17 cellular contexts compared by ENCODE assay signal in genomic region chr17:59752446-59752845, GRCh38. TPM values are rescaled to one million over a fixed set of nuclear protein-coding genes. Genes with fewer than 3 reads are reported as not detected.
A peak's percentile ranks its signal among the peaks of the same experiment; 100 is the strongest.
DNase-seq lines count a peak whose midpoint lies in the region; ATAC-seq and TF ChIP-seq lines count a peak whose summit lies in the region.
"Had no signal": no experiment of that assay in that cellular context is flagged by ENCODE, and none has a peak within 500 bp of the region (broad histone marks: within the 10 kb centered on the region; RNA-seq: fewer than 3 reads in every experiment).

No MANE protein-coding gene starts in this region.

- H3K9me3 ChIP-seq in SK-N-SH (no peaks in the 10 kb centered on the region), Karpas-422 (ENCODE audit: low read length) (no peaks in the 10 kb centered on the region), neutrophil (no peaks in the 10 kb centered on the region)
- H3K9me3 ChIP-seq: body of pancreas, Peyer's patch, tibial nerve had no signal

- H3K4me1 Mint-ChIP-seq in activated naive CD8-positive, alpha-beta T cell (ENCODE audit: low read depth) = peaks cover 48% of the 10 kb centered on the region
- H3K4me1 Mint-ChIP-seq: naive B cell had no signal

- H3F3A ChIP-seq in SK-N-SH (replicated peaks; ENCODE audit: insufficient read depth) = peaks cover 52% of the 10 kb centered on the region

- H3K36me3 ChIP-seq in SK-N-SH (replicated peaks in 1 of 2; ENCODE audit: control insufficient read depth in 1 of 2, insufficient read depth in 2 of 2, low read length in 1 of 2) (peaks cover 0 to 3% of the 10 kb centered on the region in 2 experiments), Karpas-422 (ENCODE audit: insufficient read depth, low read length) (0 out of 2 replicates have a peak, but pooled peaks cover 4% of the 10 kb centered on the region), neutrophil (peaks cover 89% of the 10 kb centered on the region)
- H3K36me3 ChIP-seq: Peyer's patch had no signal

- H3K4me3 ChIP-seq in SK-N-SH (ENCODE audit: low read depth in 2 of 2, low read length in 1 of 2) (no peak overlapping the region), Karpas-422 (ENCODE audit: low read length) (no peak overlapping the region), neutrophil (ENCODE audit: low read depth in 1 of 2, low read length in 1 of 2) (no peak overlapping the region)
- H3K4me3 ChIP-seq: body of pancreas, GM23338, Peyer's patch, tibial nerve had no signal

- no peak overlapping the region; the same call in 1 of the 2 replicates for H2AFZ ChIP-seq in SK-N-SH (ENCODE audit: low read depth)
- H2AFZ ChIP-seq in Karpas-422 (ENCODE audit: low read length) = no peak overlapping the region
- H2AFZ ChIP-seq: GM23338 had no signal

- peaks cover 0 to 38% of the 10 kb centered on the region in 2 experiments; a peak in 3 of 4 replicates for H3K4me1 ChIP-seq in SK-N-SH (ENCODE audit: control insufficient read depth in 1 of 2, insufficient read depth in 2 of 2, low read depth in 1 of 2, low read length in 1 of 2)
- H3K4me1 ChIP-seq in Karpas-422 (ENCODE audit: low read length) = peaks cover 55% of the 10 kb centered on the region
- H3K4me1 ChIP-seq in neutrophil (ENCODE audit: control insufficient read depth in 1 of 2, insufficient read depth in 1 of 2, low read depth in 1 of 2, low read length in 1 of 2) = peaks cover 0 to 12% of the 10 kb centered on the region in 2 experiments

- H3K27ac ChIP-seq in SK-N-SH (ENCODE audit: low read depth in 2 of 2, low read length in 1 of 2) (peak overlapping the region; percentile 62 to 99; a peak in 3 of 4 replicates), Karpas-422 (ENCODE audit: low read length) (peak overlapping the region; percentile 68), neutrophil (peak overlapping the region; percentile 30)
- H3K27ac ChIP-seq: HL-60, Peyer's patch had no signal

- H3K4me2 ChIP-seq in SK-N-SH (peak overlapping the region; percentile 1; the same call in 1 of the 2 replicates), Karpas-422 (ENCODE audit: low read depth, low read length, poor library complexity, severe bottlenecking) (peak overlapping the region; percentile 47)
- H3K4me2 ChIP-seq: GM23338 had no signal

- CTCF ChIA-PET in SK-N-SH (lab: Yijun Ruan, JAX) = interaction anchor here (0.8 to 4.6 kb wide), 20 partner anchors 9 to 284 kb away, joined by 3 to 33 read pairs (median 8); no protein-coding TSS in a partner anchor
- CTCF ChIA-PET in GM10248 (lab: Yijun Ruan, JAX) = interaction anchor here (0.9 to 6.5 kb wide), 18 partner anchors 10 to 284 kb away, joined by 3 to 93 read pairs (median 8); partner anchors contain the start of genes PTRH2, RPS6KB1, TUBD1 and VMP1

- TF ChIP-seq EP300 in SK-N-SH (IDR thresholded peaks at IDR 0.05; ENCODE audit: borderline replicate concordance in 1 of 2, low read depth in 1 of 2, low read length in 1 of 2) = 0 out of 4 replicates have a peak, but pooled peaks of 1 of the 2 experiments have one; percentile 30

- H3K27me3 Mint-ChIP-seq in activated naive CD8-positive, alpha-beta T cell = no peaks in the 10 kb centered on the region
- H3K27me3 Mint-ChIP-seq: naive B cell had no signal

- DNase-seq in SK-N-SH = no peak
- DNase-seq in Karpas-422 = no peak
- no peak for DNase-seq in GM10248 (ENCODE audit: extremely low spot score)
- DNase-seq: body of pancreas, DMS53, endodermal cell, naive B cell, Peyer's patch, T-helper 9 cell had no signal

- H3K27ac Mint-ChIP-seq in activated naive CD8-positive, alpha-beta T cell = peak overlapping the region; percentile 97
- H3K27ac Mint-ChIP-seq: endodermal cell, GM23338 had no signal

- no peak overlapping the region for H3K4me3 Mint-ChIP-seq in activated naive CD8-positive, alpha-beta T cell
- H3K4me3 Mint-ChIP-seq: endodermal cell, GM23338, naive B cell had no signal

- TF ChIP-seq CTCF in SK-N-SH (IDR thresholded peaks at IDR 0.05) (no peak), neutrophil (IDR thresholded peaks at IDR 0.05) (no peak), GM10248 (IDR thresholded peaks at IDR 0.05; ENCODE audit: control extremely low read depth, extremely low read depth, low read depth, missing control alignments) (no peak)

- H3K36me3 Mint-ChIP-seq in activated naive CD8-positive, alpha-beta T cell = peaks cover 4% of the 10 kb centered on the region
- H3K36me3 Mint-ChIP-seq: naive B cell had no signal

- no peak for ATAC-seq in SK-N-SH treated with all-trans-retinoic acid at 6 μM for 48 hours
- ATAC-seq in HG03520 (IDR thresholded peaks at IDR 0.05; ENCODE audit: unreplicated experiment) = no peak
- ATAC-seq in HG02973 (IDR thresholded peaks at IDR 0.05; ENCODE audit: unreplicated experiment) = no peak
- ATAC-seq: body of pancreas, GM23338 had no signal

- H3K9me2 ChIP-seq in SK-N-SH = no peaks in the 10 kb centered on the region
- no peaks in the 10 kb centered on the region for H3K9me2 ChIP-seq in Karpas-422 (replicated peaks; ENCODE audit: insufficient read depth, low read length)

- H4K20me1 ChIP-seq in SK-N-SH (ENCODE audit: insufficient read depth) = no peaks in the 10 kb centered on the region
- no peaks in the 10 kb centered on the region for H4K20me1 ChIP-seq in Karpas-422 (ENCODE audit: insufficient read depth, low read depth, low read length)

- H3K79me2 ChIP-seq in SK-N-SH (ENCODE audit: insufficient read depth) = peaks cover 47% of the 10 kb centered on the region
- H3K79me2 ChIP-seq in Karpas-422 (ENCODE audit: low read length) = peaks cover 11% of the 10 kb centered on the region; the same call in 1 of the 2 replicates

- POLR2A ChIA-PET in SK-N-SH (lab: Yijun Ruan, JAX) (interaction anchor here (0.6 kb wide), 1 partner anchor 389 kb away, joined by 5 read pairs; no protein-coding TSS in a partner anchor), GM10248 (lab: Yijun Ruan, JAX) (interaction anchor here (0.6 to 1.5 kb wide), 4 partner anchors 75 to 91 kb away, joined by 3 to 9 read pairs (median 4); no protein-coding TSS in a partner anchor)

- no peaks in the 10 kb centered on the region for H3K9me3 Mint-ChIP-seq in activated naive CD8-positive, alpha-beta T cell (ENCODE audit: low read depth)
- H3K9me3 Mint-ChIP-seq: endodermal cell, GM23338, naive B cell had no signal

- TF ChIP-seq RAD21 in SK-N-SH (IDR thresholded peaks at IDR 0.05; ENCODE audit: low read length) = no peak

- H3K27me3 ChIP-seq in SK-N-SH (ENCODE audit: insufficient read depth) (no peaks in the 10 kb centered on the region), Karpas-422 (ENCODE audit: low read length) (no peaks in the 10 kb centered on the region), neutrophil (no peaks in the 10 kb centered on the region)
- H3K27me3 ChIP-seq: body of pancreas, Peyer's patch, tibial nerve had no signal

- H3K9ac ChIP-seq in SK-N-SH (peak overlapping the region; percentile 89; the same call in 1 of the 2 replicates), Karpas-422 (ENCODE audit: low read length) (0 out of 2 replicates have a peak overlapping the region, but pooled peaks have one; percentile 2)

TF ChIP-seq in SK-N-SH, 30 proteins besides CTCF, POLR2A, EP300 and RAD21:
- TF ChIP-seq MEF2A (IDR thresholded peaks at IDR 0.05; ENCODE audit: borderline replicate concordance, low read depth) (no peak), TCF12 (IDR thresholded peaks at IDR 0.05) (peak; percentile 51), JUND (IDR thresholded peaks at IDR 0.05) (peak; percentile 21; the same call in 1 of the 2 replicates), FOSL2 (IDR thresholded peaks at IDR 0.05; ENCODE audit: borderline replicate concordance, low read depth) (peak; percentile 8; the same call in 1 of the 2 replicates), YY1 (IDR thresholded peaks at IDR 0.05; ENCODE audit: low read depth) (no peak)
- TF ChIP-seq, protein P1, sequence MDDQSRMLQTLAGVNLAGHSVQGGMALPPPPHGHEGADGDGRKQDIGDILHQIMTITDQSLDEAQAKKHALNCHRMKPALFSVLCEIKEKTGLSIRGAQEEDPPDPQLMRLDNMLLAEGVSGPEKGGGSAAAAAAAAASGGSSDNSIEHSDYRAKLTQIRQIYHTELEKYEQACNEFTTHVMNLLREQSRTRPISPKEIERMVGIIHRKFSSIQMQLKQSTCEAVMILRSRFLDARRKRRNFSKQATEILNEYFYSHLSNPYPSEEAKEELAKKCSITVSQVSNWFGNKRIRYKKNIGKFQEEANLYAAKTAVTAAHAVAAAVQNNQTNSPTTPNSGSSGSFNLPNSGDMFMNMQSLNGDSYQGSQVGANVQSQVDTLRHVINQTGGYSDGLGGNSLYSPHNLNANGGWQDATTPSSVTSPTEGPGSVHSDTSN (IDR thresholded peaks at IDR 0.05) = peak; percentile 26; the same call in 1 of the 2 replicates

TF ChIP-seq in SK-N-SH treated with all-trans-retinoic acid at 6 μM for 48 hours, 23 proteins besides CTCF, POLR2A, EP300 and RAD21 (continues in another document):
- no peak for TF ChIP-seq RARB (CRISPR knock-in tag; IDR thresholded peaks at IDR 0.05)
- no peak for TF ChIP-seq ZFP3 (CRISPR knock-in tag; IDR thresholded peaks at IDR 0.05)
- TF ChIP-seq PPARA (CRISPR knock-in tag; IDR thresholded peaks at IDR 0.05; ENCODE audit: borderline replicate concordance) = no peak

RNA-seq across cellular contexts. Expression of gene VMP1, which starts 45.0 kb away (rescaled TPM):
- polyA plus RNA-seq in SK-N-SH (2012; rRNA removed) = 169 and 338 TPM in 2 replicates
- polyA plus RNA-seq in SK-N-SH (2012; cell fraction: cytosol; rRNA removed) = 92.0 and 104 TPM in 2 replicates
- polyA plus RNA-seq in SK-N-SH (2012; cell fraction: nucleus; rRNA removed) = 660 and 1,365 TPM in 2 replicates
- total RNA-seq in Karpas-422 (2014; rRNA removed; shearing (Covaris generic); ENCODE audit: low replicate concordance) = 34.3 and 69.4 TPM in 2 replicates

RNA-seq across cellular contexts. Expression of gene PTRH2, which starts 45.2 kb away (rescaled TPM):
- polyA plus RNA-seq in SK-N-SH (2012; rRNA removed) = 101 and 140 TPM in 2 replicates
- 135 and 161 TPM in 2 replicates for polyA plus RNA-seq in SK-N-SH (2012; cell fraction: cytosol; rRNA removed)
- polyA plus RNA-seq in SK-N-SH (2012; cell fraction: nucleus; rRNA removed) = 53.0 and 94.5 TPM in 2 replicates
- total RNA-seq in Karpas-422 (2014; rRNA removed; shearing (Covaris generic); ENCODE audit: low replicate concordance) = 48.0 and 51.6 TPM in 2 replicates

Comparison
In these comparisons a context has a peak if more than half of its experiments do, and no peak if none do; other contexts are left out.
1. H3K27ac ChIP-seq: peak in every context shown above with its lines; median percentile 80 in SK-N-SH; 68 in Karpas-422; 30 in neutrophil.